In the genomic region with DNA sequence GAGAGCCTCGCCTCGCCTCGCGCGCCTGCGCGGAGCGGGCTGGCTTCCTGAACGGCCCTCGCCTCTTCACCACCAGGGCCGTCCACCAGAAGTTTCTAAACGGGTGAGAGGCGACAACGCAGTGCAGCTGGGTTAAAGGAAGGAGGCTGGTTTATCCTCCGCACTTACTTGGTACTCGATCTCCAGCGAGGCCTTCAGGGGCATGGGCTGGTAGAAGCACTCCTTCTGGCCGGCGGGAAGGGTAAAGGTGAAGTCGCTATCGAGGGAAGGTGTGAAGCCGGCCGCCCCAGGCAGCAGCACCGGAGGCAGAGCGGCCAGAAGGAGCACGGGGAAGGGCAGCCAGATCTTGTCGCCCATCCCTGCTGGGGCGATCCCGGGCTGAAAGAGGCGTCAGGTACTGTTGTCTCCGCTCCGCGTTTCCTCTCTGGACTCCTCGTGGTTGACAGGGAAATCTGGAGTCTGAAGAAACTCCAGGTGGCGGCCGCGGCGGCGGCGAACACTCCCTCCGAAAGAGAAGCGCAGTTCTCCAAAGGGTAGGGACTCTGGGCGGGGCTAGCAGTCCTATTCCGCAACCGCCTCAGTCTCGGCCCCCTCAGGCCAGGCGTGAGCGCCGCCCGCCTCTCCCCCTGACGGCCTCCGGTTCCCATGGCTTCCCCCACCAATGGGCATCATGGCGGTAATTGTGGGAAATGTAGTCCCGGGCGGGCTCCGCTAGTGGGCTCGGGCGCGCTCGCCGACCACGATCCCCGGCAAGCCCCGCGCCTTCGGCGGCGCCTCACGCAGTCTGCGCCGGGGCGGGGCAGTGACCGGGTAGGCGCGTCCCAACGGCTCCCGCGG, we compare ENCODE assay signal across 1 cellular context.
TF ChIP-seq lines count a peak whose summit lies in the region.

TMED5 (minus strand) TSS at position 528 of the 837 bp plus-strand sequence; CDS start at position 357, 171 bp downstream.

TF ChIP-seq in K562, 482 proteins besides CTCF, POLR2A, EP300 and RAD21 (continued from another document and continues in another):
- TF ChIP-seq ZNF318 (IDR thresholded peaks at IDR 0.05; ENCODE audit: borderline replicate concordance in 1 of 2, low read depth in 1 of 2) (no peak), ZNF589 (CRISPR knock-in tag; IDR thresholded peaks at IDR 0.05; ENCODE audit: low read depth) (no peak), CBX3 (IDR thresholded peaks at IDR 0.05; ENCODE audit: borderline replicate concordance in 1 of 2, low read length in 2 of 2) (no peak; a peak in 1 of 3 replicates), MTA2 (IDR thresholded peaks at IDR 0.05; ENCODE audit: low read depth) (no peak), ZNF165 (CRISPR knock-in tag; IDR thresholded peaks at IDR 0.05; ENCODE audit: borderline replicate concordance) (no peak), ZNF740 (CRISPR knock-in tag; IDR thresholded peaks at IDR 0.05) (0 out of 2 replicates have a peak, but pooled peaks have one; percentile 31), ZNF740 (tag; IDR thresholded peaks at IDR 0.05) (no peak), EHMT2 (IDR thresholded peaks at IDR 0.05) (no peak), NR2C1 (IDR thresholded peaks at IDR 0.05) (no peak), NR2C1 (tag; IDR thresholded peaks at IDR 0.05) (no peak), XRCC5 (IDR thresholded peaks at IDR 0.05; ENCODE audit: low read depth, low read length) (peak; percentile 62; the same call in 1 of the 2 replicates), FOXO4 (CRISPR knock-in tag; IDR thresholded peaks at IDR 0.05) (no peak), ZNF184 (CRISPR knock-in tag; IDR thresholded peaks at IDR 0.05) (no peak), GATA2 (CRISPR knock-in tag; IDR thresholded peaks at IDR 0.05) (peak; percentile 16; the same call in 1 of the 2 replicates), SIN3A (IDR thresholded peaks at IDR 0.05; ENCODE audit: borderline replicate concordance in 2 of 2, control insufficient read depth in 1 of 2, low read depth in 2 of 2, low read length in 2 of 2) (peak; percentile 57 to 74; a peak in 2 of 4 replicates), TRIM24 (IDR thresholded peaks at IDR 0.05) (no peak), HNRNPH1 (optimal IDR thresholded peaks at IDR 0.05; ENCODE audit: low read depth, low read length) (no peak), TCF7 (IDR thresholded peaks at IDR 0.05; ENCODE audit: borderline replicate concordance) (no peak), BMI1 (IDR thresholded peaks at IDR 0.05; ENCODE audit: low read length) (peak; percentile 63; the same call in 1 of the 2 replicates), PML (IDR thresholded peaks at IDR 0.05; ENCODE audit: low read length) (no peak; the same call in none of the 2 replicates), ZNF436 (CRISPR knock-in tag; IDR thresholded peaks at IDR 0.05) (no peak), PCBP2 (IDR thresholded peaks at IDR 0.05; ENCODE audit: low read depth, low read length, poor library complexity, severe bottlenecking) (no peak), POLR2AphosphoS5 (IDR thresholded peaks at IDR 0.05; ENCODE audit: control insufficient read depth, insufficient read depth, low read depth, low read length) (no peak; the same call in none of the 2 replicates), TEAD2 (tag; IDR thresholded peaks at IDR 0.05) (no peak), GATAD2B (IDR thresholded peaks at IDR 0.05; ENCODE audit: borderline replicate concordance) (no peak), ZBTB49 (CRISPR knock-in tag; IDR thresholded peaks at IDR 0.05; ENCODE audit: borderline replicate concordance) (no peak), NFE2L1 (tag; IDR thresholded peaks at IDR 0.05; ENCODE audit: borderline replicate concordance, low read depth) (no peak), RBFOX2 (IDR thresholded peaks at IDR 0.05; ENCODE audit: low read depth, low read length) (peak; percentile 94), SMARCE1 (IDR thresholded peaks at IDR 0.05) (0 out of 2 replicates have a peak, but pooled peaks have one; percentile 32)
- TF ChIP-seq, protein P1, sequence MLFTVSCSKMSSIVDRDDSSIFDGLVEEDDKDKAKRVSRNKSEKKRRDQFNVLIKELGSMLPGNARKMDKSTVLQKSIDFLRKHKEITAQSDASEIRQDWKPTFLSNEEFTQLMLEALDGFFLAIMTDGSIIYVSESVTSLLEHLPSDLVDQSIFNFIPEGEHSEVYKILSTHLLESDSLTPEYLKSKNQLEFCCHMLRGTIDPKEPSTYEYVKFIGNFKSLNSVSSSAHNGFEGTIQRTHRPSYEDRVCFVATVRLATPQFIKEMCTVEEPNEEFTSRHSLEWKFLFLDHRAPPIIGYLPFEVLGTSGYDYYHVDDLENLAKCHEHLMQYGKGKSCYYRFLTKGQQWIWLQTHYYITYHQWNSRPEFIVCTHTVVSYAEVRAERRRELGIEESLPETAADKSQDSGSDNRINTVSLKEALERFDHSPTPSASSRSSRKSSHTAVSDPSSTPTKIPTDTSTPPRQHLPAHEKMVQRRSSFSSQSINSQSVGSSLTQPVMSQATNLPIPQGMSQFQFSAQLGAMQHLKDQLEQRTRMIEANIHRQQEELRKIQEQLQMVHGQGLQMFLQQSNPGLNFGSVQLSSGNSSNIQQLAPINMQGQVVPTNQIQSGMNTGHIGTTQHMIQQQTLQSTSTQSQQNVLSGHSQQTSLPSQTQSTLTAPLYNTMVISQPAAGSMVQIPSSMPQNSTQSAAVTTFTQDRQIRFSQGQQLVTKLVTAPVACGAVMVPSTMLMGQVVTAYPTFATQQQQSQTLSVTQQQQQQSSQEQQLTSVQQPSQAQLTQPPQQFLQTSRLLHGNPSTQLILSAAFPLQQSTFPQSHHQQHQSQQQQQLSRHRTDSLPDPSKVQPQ (CRISPR knock-in tag; IDR thresholded peaks at IDR 0.05; ENCODE audit: borderline replicate concordance) = no peak
- TF ChIP-seq, protein P2, sequence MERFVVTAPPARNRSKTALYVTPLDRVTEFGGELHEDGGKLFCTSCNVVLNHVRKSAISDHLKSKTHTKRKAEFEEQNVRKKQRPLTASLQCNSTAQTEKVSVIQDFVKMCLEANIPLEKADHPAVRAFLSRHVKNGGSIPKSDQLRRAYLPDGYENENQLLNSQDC (CRISPR knock-in tag; IDR thresholded peaks at IDR 0.05) = peak; percentile 72; the same call in 1 of the 2 replicates
- TF ChIP-seq, protein P3, sequence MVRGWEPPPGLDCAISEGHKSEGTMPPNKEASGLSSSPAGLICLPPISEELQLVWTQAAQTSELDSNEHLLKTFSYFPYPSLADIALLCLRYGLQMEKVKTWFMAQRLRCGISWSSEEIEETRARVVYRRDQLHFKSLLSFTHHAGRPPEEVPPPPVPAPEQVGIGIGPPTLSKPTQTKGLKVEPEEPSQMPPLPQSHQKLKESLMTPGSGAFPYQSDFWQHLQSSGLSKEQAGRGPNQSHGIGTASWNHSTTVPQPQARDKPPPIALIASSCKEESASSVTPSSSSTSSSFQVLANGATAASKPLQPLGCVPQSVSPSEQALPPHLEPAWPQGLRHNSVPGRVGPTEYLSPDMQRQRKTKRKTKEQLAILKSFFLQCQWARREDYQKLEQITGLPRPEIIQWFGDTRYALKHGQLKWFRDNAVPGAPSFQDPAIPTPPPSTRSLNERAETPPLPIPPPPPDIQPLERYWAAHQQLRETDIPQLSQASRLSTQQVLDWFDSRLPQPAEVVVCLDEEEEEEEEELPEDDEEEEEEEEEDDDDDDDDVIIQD (CRISPR knock-in tag; IDR thresholded peaks at IDR 0.05) = no peak
- TF ChIP-seq, protein P4, sequence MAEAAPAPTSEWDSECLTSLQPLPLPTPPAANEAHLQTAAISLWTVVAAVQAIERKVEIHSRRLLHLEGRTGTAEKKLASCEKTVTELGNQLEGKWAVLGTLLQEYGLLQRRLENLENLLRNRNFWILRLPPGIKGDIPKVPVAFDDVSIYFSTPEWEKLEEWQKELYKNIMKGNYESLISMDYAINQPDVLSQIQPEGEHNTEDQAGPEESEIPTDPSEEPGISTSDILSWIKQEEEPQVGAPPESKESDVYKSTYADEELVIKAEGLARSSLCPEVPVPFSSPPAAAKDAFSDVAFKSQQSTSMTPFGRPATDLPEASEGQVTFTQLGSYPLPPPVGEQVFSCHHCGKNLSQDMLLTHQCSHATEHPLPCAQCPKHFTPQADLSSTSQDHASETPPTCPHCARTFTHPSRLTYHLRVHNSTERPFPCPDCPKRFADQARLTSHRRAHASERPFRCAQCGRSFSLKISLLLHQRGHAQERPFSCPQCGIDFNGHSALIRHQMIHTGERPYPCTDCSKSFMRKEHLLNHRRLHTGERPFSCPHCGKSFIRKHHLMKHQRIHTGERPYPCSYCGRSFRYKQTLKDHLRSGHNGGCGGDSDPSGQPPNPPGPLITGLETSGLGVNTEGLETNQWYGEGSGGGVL (CRISPR knock-in tag; IDR thresholded peaks at IDR 0.05) = no peak
